In the genomic region with DNA sequence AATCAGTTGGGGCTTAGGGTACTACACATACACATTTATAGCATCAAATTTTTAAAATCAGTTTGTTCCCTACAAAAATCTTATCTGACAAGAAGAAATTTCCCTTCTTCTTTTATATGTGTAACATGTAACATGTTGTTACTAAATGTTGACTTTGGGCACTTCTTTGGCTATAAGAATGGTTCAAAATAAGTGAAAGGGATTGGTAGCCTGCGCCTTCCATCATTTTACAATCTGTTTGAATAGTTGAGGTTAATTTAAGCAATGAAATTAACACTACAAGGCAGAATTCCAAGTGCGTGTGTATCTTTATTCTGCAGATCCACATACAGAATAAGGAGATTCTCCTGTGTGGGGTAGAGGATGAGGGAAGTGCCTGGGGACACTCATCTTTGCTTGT, we compare ENCODE assay signal across 31 cellular contexts.
"Had no signal": no experiment of that assay in that cellular context is flagged by ENCODE, and none has a peak within 500 bp of the region (broad histone marks: within the 10 kb centered on the region; RNA-seq: fewer than 3 reads in every experiment).

No MANE protein-coding gene starts in this region.

- H3K4me3 ChIP-seq: adrenal gland, ascending aorta, body of pancreas, breast epithelium, cardiac muscle cell had no signal

- FAIRE-seq: astrocyte, bronchial epithelial cell, colon had no signal

- H3K27ac ChIP-seq: adrenal gland, ascending aorta, body of pancreas, brain microvascular endothelial cell, breast epithelium, cardiac muscle cell had no signal

- DNase-seq: activated effector memory CD4-positive, alpha-beta T cell treated with anti-CD3 and anti-CD28 coated beads, Interleukin-2, amount 50 U/mL, for 16 hours; activated effector memory CD4-positive, alpha-beta T cell treated with Interleukin-2 at 50 U/mL for 16 hours; activated gamma-delta T cell; activated gamma-delta T cell treated with Interleukin-2 at 50 U/mL for 16 hours; activated naive CD4-positive, alpha-beta T cell; activated naive CD4-positive, alpha-beta T cell treated with anti-CD3 and anti-CD28 coated beads for 36 hours; activated naive CD4-positive, alpha-beta T cell treated with anti-CD3 and anti-CD28 coated beads, Interleukin-2, amount 10 ng/mL, durations not matched to agents 7 days and 5 days; activated naive CD4-positive, alpha-beta T cell treated with anti-CD3 and anti-CD28 coated beads, Interleukin-2, amount 50 U/mL, for 16 hours; activated naive CD4-positive, alpha-beta T cell treated with Interleukin-2 at 50 U/mL for 16 hours; activated naive CD8-positive, alpha-beta T cell treated with anti-CD3 and anti-CD28 coated beads for 36 hours; activated naive CD8-positive, alpha-beta T cell treated with anti-CD3 and anti-CD28 coated beads, Interleukin-2, amount 10 ng/mL, durations not matched to agents 7 days and 5 days; activated naive CD8-positive, alpha-beta T cell treated with anti-CD3 and anti-CD28 coated beads, Interleukin-2, amount 50 U/mL, for 24 hours; activated T-cell treated with anti-CD3 and anti-CD28 coated beads, Interleukin-2, amount 50 U/mL, for 4 hours; activated T-cell treated with anti-CD3 and anti-CD28 coated beads, Interleukin-2, amount 50 U/mL, for 48 hours; activated T-cell treated with anti-CD3 and anti-CD28 coated beads, Interleukin-2, amount 50 U/mL, for 72 hours; adrenal gland; amniotic stem cell; amygdala; anterior cingulate cortex; aorta; body of pancreas; brain microvascular endothelial cell; caudate nucleus; central memory CD4-positive, alpha-beta T cell; cerebellar nuclear complex had no signal
